Comparison of ENCODE assay signal across 1 cellular context in genomic region chr21:32432982-32433660, GRCh38.
TF ChIP-seq lines count a peak whose summit lies in the region.
"Not testable (repeated sequence)": the region's sequence is repeated elsewhere in the genome, so short reads cannot be mapped to it uniquely, and the experiment has no call there.

No MANE protein-coding gene starts in this region.

TF ChIP-seq in HepG2, 621 proteins besides CTCF, POLR2A, EP300 and RAD21:
- TF ChIP-seq NR2F2 (IDR thresholded peaks at IDR 0.05; ENCODE audit: borderline replicate concordance, low read depth) (peak; percentile 54; the same call in 1 of the 2 replicates), HMG20A (CRISPR knock-in tag; IDR thresholded peaks at IDR 0.05; ENCODE audit: borderline replicate concordance) (peak; percentile 71; the same call in 1 of the 2 replicates), SOX13 (CRISPR knock-in tag; conservative IDR thresholded peaks at IDR 0.05 in 1 of 2, IDR thresholded peaks at IDR 0.05 in 1 of 2) (peak in 1 of 2 experiments; percentile 41; a peak in 1 of 4 replicates), ZNF264 (CRISPR knock-in tag; IDR thresholded peaks at IDR 0.05) (0 out of 2 replicates have a peak, but pooled peaks have one; percentile 26), ZFY (CRISPR knock-in tag; IDR thresholded peaks at IDR 0.05) (0 out of 2 replicates have a peak, but pooled peaks have one; percentile 19), FOSL1 (CRISPR knock-in tag; IDR thresholded peaks at IDR 0.05; ENCODE audit: borderline replicate concordance) (peak; percentile 66; the same call in 1 of the 2 replicates), FOSL2 (CRISPR knock-in tag; IDR thresholded peaks at IDR 0.05) (peak; percentile 93), TFE3 (CRISPR knock-in tag; IDR thresholded peaks at IDR 0.05) (peak; percentile 76), SOX5 (CRISPR knock-in tag; IDR thresholded peaks at IDR 0.05; ENCODE audit: borderline replicate concordance) (peak; percentile 28; the same call in 1 of the 2 replicates), BCL6 (CRISPR knock-in tag; IDR thresholded peaks at IDR 0.05) (peak; percentile 35; the same call in 1 of the 2 replicates), TBX2 (CRISPR knock-in tag; IDR thresholded peaks at IDR 0.05; ENCODE audit: borderline replicate concordance) (peak; percentile 63), TCF7 (IDR thresholded peaks at IDR 0.05; ENCODE audit: low read depth) (peak; percentile 88), ASH2L (IDR thresholded peaks at IDR 0.05; ENCODE audit: insufficient read length, low read depth, low read length) (peak; percentile 26), CBFB (CRISPR knock-in tag; IDR thresholded peaks at IDR 0.05) (peak; percentile 88; the same call in 1 of the 2 replicates), RXRA (CRISPR knock-in tag; IDR thresholded peaks at IDR 0.05) (0 out of 2 replicates have a peak, but pooled peaks have one; percentile 15), NR2F1 (CRISPR knock-in tag; IDR thresholded peaks at IDR 0.05) (peak in 1 of 2 experiments; percentile 79; a peak in 2 of 4 replicates), ZEB1 (IDR thresholded peaks at IDR 0.05; ENCODE audit: insufficient replicate concordance, low read depth) (peak; percentile 35), FOXA3 (CRISPR knock-in tag; IDR thresholded peaks at IDR 0.05) (peak; percentile 33; the same call in 1 of the 2 replicates), SALL1 (CRISPR knock-in tag; IDR thresholded peaks at IDR 0.05) (0 out of 2 replicates have a peak, but pooled peaks have one; percentile 12), SAP130 (CRISPR knock-in tag; IDR thresholded peaks at IDR 0.05; ENCODE audit: low read depth) (peak; percentile 50), GATAD2A (CRISPR knock-in tag; IDR thresholded peaks at IDR 0.05) (peak; percentile 19; the same call in 1 of the 2 replicates), RARA (CRISPR knock-in tag; IDR thresholded peaks at IDR 0.05) (peak; percentile 21; the same call in 1 of the 2 replicates), CREM (IDR thresholded peaks at IDR 0.05) (0 out of 2 replicates have a peak, but pooled peaks have one; percentile 27), NCOA2 (CRISPR knock-in tag; IDR thresholded peaks at IDR 0.05) (0 out of 2 replicates have a peak, but pooled peaks have one; percentile 40), FOXP1 (CRISPR knock-in tag; IDR thresholded peaks at IDR 0.05) (peak; percentile 51), NR2F6 (IDR thresholded peaks at IDR 0.05) (peak; percentile 55), NR2F6 (CRISPR knock-in tag; IDR thresholded peaks at IDR 0.05) (0 out of 2 replicates have a peak, but pooled peaks have one; percentile 28), TBX3 (IDR thresholded peaks at IDR 0.05; ENCODE audit: borderline replicate concordance) (peak; percentile 81), FOXA1 (CRISPR knock-in tag; IDR thresholded peaks at IDR 0.05) (peak; percentile 49), ZNF503 (CRISPR knock-in tag; IDR thresholded peaks at IDR 0.05) (peak; percentile 26; the same call in 1 of the 2 replicates), RERE (CRISPR knock-in tag; IDR thresholded peaks at IDR 0.05; ENCODE audit: low read depth) (0 out of 2 replicates have a peak, but pooled peaks have one; percentile 32), GATA4 (IDR thresholded peaks at IDR 0.05; ENCODE audit: borderline replicate concordance, low read depth) (peak; percentile 86; the same call in 1 of the 2 replicates), KDM6A (CRISPR knock-in tag; IDR thresholded peaks at IDR 0.05; ENCODE audit: low read depth) (0 out of 2 replicates have a peak, but pooled peaks have one; percentile 27), HNF1A (IDR thresholded peaks at IDR 0.05; ENCODE audit: low read depth) (peak; percentile 26; the same call in 1 of the 2 replicates), HNF1A (CRISPR knock-in tag; IDR thresholded peaks at IDR 0.05; ENCODE audit: borderline replicate concordance) (peak; percentile 28; the same call in 1 of the 2 replicates), ARID5B (CRISPR knock-in tag; IDR thresholded peaks at IDR 0.05) (peak; percentile 39; the same call in 1 of the 2 replicates)
- TF ChIP-seq SOX13 (IDR thresholded peaks at IDR 0.05); CREM (CRISPR knock-in tag; IDR thresholded peaks at IDR 0.05); FOXP1 (IDR thresholded peaks at IDR 0.05); FOXA1 (IDR thresholded peaks at IDR 0.05): not testable (repeated sequence)
TF ChIP-seq in HepG2: peak in this region for 34; not testable (repeated sequence) for 587.
